In genomic region chr14:22106700-22107697, GRCh38 we compare ENCODE assay signal across 12 cellular contexts.
DNase-seq lines count a peak whose midpoint lies in the region; ATAC-seq and TF ChIP-seq lines count a peak whose summit lies in the region.
"Had no signal": no experiment of that assay in that cellular context is flagged by ENCODE, and none has a peak within 500 bp of the region (broad histone marks: within the 10 kb centered on the region; RNA-seq: fewer than 3 reads in every experiment).

No MANE protein-coding gene starts in this region.

- POLR2A ChIA-PET in activated CD4-positive, alpha-beta memory T cell treated with anti-CD3 and anti-CD28 coated beads, Interleukin-2, amount 10 ng/mL, durations not matched to agents 7 days and 5 days (lab: Charles Lee): no interaction called here

- H3K27ac Mint-ChIP-seq in activated CD4-positive, alpha-beta memory T cell treated with anti-CD3 and anti-CD28 coated beads, Interleukin-2, amount 10 ng/mL, durations not matched to agents 7 days and 5 days: peak overlapping the region; percentile 50

- intact Hi-C loops in esophagus squamous epithelium (cut with DNase I): no loop called here

- no peak overlapping the region for H3K27ac ChIP-seq in esophagus squamous epithelium
- H3K27ac ChIP-seq: BLaER1 treated with 17β-estradiol and CSF1 and Interleukin-3, amounts not matched to agents 10 nM and 100 nM had no signal

- H3K36me3 ChIP-seq in esophagus squamous epithelium: no peaks in the 10 kb centered on the region
- H3K36me3 ChIP-seq: BLaER1 treated with 17β-estradiol and CSF1 and Interleukin-3, amounts not matched to agents 10 nM and 100 nM had no signal

- TF ChIP-seq POLR2A in esophagus squamous epithelium (IDR thresholded peaks at IDR 0.05): no peak

- peaks cover 15% of the 10 kb centered on the region for H3K4me1 Mint-ChIP-seq in activated CD4-positive, alpha-beta memory T cell treated with anti-CD3 and anti-CD28 coated beads, Interleukin-2, amount 10 ng/mL, durations not matched to agents 7 days and 5 days

- ATAC-seq in esophagus mucosa (peak; percentile 94), HG03280 (IDR thresholded peaks at IDR 0.05; ENCODE audit: unreplicated experiment) (no peak)

- peak in 1 of 6 experiments; percentile 2 for TF ChIP-seq CTCF in esophagus squamous epithelium (IDR thresholded peaks at IDR 0.05)

- DNase-seq in stimulated activated CD4-positive, alpha-beta T cell treated with anti-CD3 and anti-CD28 coated beads, Interleukin-15, amount 100 ng/mL, for 24 hours: peak; percentile 19
- DNase-seq in stimulated activated CD4-positive, alpha-beta T cell treated with anti-CD3 and anti-CD28 coated beads, Interleukin-4, amount 100 ng/mL, for 1 hour: no peak
- no peak for DNase-seq in activated CD4-positive, alpha-beta memory T cell treated with anti-CD3 and anti-CD28 coated beads, Interleukin-2, amount 10 ng/mL, durations not matched to agents 7 days and 5 days
- DNase-seq in esophagus squamous epithelium (lab: John Stamatoyannopoulos, UW) (no peak), SHP77 (lab: John Stamatoyannopoulos, UW) (no peak), NCI-H524 (lab: John Stamatoyannopoulos, UW) (no peak)
- DNase-seq: aorta, kidney, NCI-H2029 treated with DMSO at 0.1 percent for 48 hours had no signal

- 45 to 59% methylated on average over 8 of the region's 8 CpGs for WGBS in esophagus squamous epithelium, 2 donors

- H3K36me3 Mint-ChIP-seq in activated CD4-positive, alpha-beta memory T cell treated with anti-CD3 and anti-CD28 coated beads, Interleukin-2, amount 10 ng/mL, durations not matched to agents 7 days and 5 days (ENCODE audit: low read depth): no peaks in the 10 kb centered on the region

- H3K4me3 Mint-ChIP-seq in activated CD4-positive, alpha-beta memory T cell treated with anti-CD3 and anti-CD28 coated beads, Interleukin-2, amount 10 ng/mL, durations not matched to agents 7 days and 5 days: no peak overlapping the region

- no peaks in the 10 kb centered on the region for H3K27me3 Mint-ChIP-seq in activated CD4-positive, alpha-beta memory T cell treated with anti-CD3 and anti-CD28 coated beads, Interleukin-2, amount 10 ng/mL, durations not matched to agents 7 days and 5 days

- H3K4me3 ChIP-seq in esophagus squamous epithelium: no peak overlapping the region
- H3K4me3 ChIP-seq: BLaER1 treated with 17β-estradiol and CSF1 and Interleukin-3, amounts not matched to agents 10 nM and 100 nM had no signal

- H3K9me3 ChIP-seq in esophagus squamous epithelium: no peaks in the 10 kb centered on the region
- H3K9me3 ChIP-seq: BLaER1 treated with 17β-estradiol and CSF1 and Interleukin-3, amounts not matched to agents 10 nM and 100 nM had no signal

- no peaks in the 10 kb centered on the region for H3K27me3 ChIP-seq in esophagus squamous epithelium

- CTCF ChIA-PET in activated CD4-positive, alpha-beta memory T cell treated with anti-CD3 and anti-CD28 coated beads, Interleukin-2, amount 10 ng/mL, durations not matched to agents 7 days and 5 days (lab: Charles Lee): interaction anchor here (0.6 to 1.4 kb wide), 2 partner anchors 15 to 17 kb away, joined by 3 read pairs; no protein-coding TSS in a partner anchor

- H3K4me1 ChIP-seq in esophagus squamous epithelium: no peaks in the 10 kb centered on the region
- H3K4me1 ChIP-seq: BLaER1 treated with 17β-estradiol and CSF1 and Interleukin-3, amounts not matched to agents 10 nM and 100 nM had no signal

- H3K9me3 Mint-ChIP-seq in activated CD4-positive, alpha-beta memory T cell treated with anti-CD3 and anti-CD28 coated beads, Interleukin-2, amount 10 ng/mL, durations not matched to agents 7 days and 5 days: no peaks in the 10 kb centered on the region
